Comparison of ENCODE assay signal across 20 cellular contexts in the genomic region with DNA sequence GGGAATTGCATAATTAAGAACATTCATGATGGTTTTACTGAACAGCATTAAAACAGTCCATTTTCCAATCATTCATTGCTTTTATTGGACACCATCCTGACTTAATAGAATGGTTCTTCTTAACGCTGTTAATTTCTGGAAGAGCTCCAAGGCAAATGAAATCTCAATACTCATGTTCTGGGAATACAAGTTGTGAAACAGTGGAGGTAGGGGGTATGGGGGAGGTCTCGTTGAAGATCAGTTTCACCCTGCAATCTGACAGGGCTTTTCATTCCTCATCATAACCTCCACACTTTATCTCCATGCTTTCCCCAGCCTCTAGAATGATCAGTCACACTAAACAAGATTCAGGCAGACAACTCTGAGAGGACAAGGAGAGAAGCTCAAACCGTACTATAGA.
"Had no signal": no experiment of that assay in that cellular context is flagged by ENCODE, and none has a peak within 500 bp of the region (broad histone marks: within the 10 kb centered on the region; RNA-seq: fewer than 3 reads in every experiment).

No MANE protein-coding gene starts in this region.

- H3K4me1 ChIP-seq: prostate gland, stomach had no signal

- H3K4me1 Mint-ChIP-seq: memory B cell, natural killer cell had no signal

- H3K4me3 Mint-ChIP-seq: activated CD4-positive, alpha-beta memory T cell treated with anti-CD3 and anti-CD28 coated beads for 36 hours; activated T-cell treated with anti-CD3 and anti-CD28 coated beads, Interleukin-2, amount 50 U/mL, for 4 hours; memory B cell; natural killer cell had no signal

- DNase-seq: activated CD4-positive, alpha-beta memory T cell treated with anti-CD3 and anti-CD28 coated beads for 36 hours; activated effector memory CD4-positive, alpha-beta T cell treated with anti-CD3 and anti-CD28 coated beads, Interleukin-2, amount 50 U/mL, for 16 hours; activated T-cell treated with anti-CD3 and anti-CD28 coated beads, Interleukin-2, amount 50 U/mL, for 4 hours; amygdala; effector CD4-positive, alpha-beta T cell; foreskin melanocyte; head of caudate nucleus; natural killer cell; nucleus accumbens; stimulated activated CD4-positive, alpha-beta T cell treated with anti-CD3 and anti-CD28 coated beads, Interleukin-4, amount 100 ng/mL, for 4 hours; stomach; T-helper 9 cell had no signal

- H3K9me3 Mint-ChIP-seq: activated CD4-positive, alpha-beta memory T cell treated with anti-CD3 and anti-CD28 coated beads for 36 hours; activated T-cell treated with anti-CD3 and anti-CD28 coated beads, Interleukin-2, amount 50 U/mL, for 4 hours; natural killer cell had no signal

- FAIRE-seq: endothelial cell of umbilical vein, islet of Langerhans had no signal

- H3K9me3 ChIP-seq: prostate gland, stomach had no signal

- H3K27ac ChIP-seq: cardiac muscle cell, coronary artery, prostate gland, stomach, VCaP had no signal

- H3K4me3 ChIP-seq: cardiac muscle cell, coronary artery, prostate gland, stomach had no signal

- H3K27ac Mint-ChIP-seq: activated CD4-positive, alpha-beta memory T cell treated with anti-CD3 and anti-CD28 coated beads for 36 hours; activated naive CD4-positive, alpha-beta T cell treated with anti-CD3 and anti-CD28 coated beads, Interleukin-2, amount 50 U/mL, for 72 hours; memory B cell; natural killer cell had no signal

- H3K36me3 Mint-ChIP-seq: activated CD4-positive, alpha-beta memory T cell treated with anti-CD3 and anti-CD28 coated beads for 36 hours; memory B cell; natural killer cell had no signal

- H3K36me3 ChIP-seq: cardiac muscle cell, prostate gland, stomach had no signal

- H3K27me3 ChIP-seq: cardiac muscle cell, stomach had no signal
